Comparison of ENCODE assay signal across 1 cellular context in the genomic region with DNA sequence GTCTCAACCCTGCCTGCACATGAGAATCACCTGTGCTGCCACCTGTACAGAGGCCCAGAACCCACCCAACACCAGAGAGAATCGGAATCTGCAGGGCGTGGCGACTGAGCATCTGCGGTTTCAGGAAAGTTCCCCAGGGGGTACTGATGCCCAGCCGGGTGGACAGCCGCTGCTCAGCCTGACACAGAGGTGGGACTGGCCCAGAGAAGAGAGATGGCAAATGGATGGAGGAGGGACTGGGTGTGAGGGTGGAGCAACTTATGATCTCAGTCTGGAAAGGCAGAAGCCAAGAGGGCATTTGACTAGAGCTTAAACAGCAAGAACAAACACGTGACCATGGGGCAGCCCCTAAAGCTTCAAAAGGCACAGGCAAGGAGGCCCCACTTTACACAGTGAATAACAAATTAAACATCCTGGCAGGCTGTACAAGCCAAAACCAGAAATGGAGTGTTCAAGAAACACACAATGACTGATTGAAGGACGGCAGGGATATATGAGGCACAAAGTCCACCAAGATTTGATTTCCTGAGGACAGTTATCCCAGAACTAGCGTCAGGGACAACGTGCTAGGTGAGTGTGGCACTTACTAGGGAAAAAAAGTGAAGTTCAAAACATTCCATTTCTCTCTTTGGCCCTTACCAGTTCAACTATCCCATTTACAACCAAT.
TF ChIP-seq lines count a peak whose summit lies in the region.

No MANE protein-coding gene starts in this region.

TF ChIP-seq in HepG2, 621 proteins besides CTCF, POLR2A, EP300 and RAD21 (continued from another document and continues in another):
- TF ChIP-seq, protein P1, sequence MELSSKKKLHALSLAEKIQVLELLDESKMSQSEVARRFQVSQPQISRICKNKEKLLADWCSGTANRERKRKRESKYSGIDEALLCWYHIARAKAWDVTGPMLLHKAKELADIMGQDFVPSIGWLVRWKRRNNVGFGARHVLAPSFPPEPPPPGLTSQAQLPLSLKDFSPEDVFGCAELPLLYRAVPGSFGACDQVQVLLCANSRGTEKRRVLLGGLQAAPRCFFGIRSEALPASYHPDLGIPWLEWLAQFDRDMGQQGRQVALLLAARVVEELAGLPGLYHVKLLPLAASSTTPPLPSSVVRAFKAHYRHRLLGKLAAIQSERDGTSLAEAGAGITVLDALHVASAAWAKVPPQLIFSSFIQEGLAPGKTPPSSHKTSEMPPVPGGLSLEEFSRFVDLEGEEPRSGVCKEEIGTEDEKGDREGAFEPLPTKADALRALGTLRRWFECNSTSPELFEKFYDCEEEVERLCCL (CRISPR knock-in tag; IDR thresholded peaks at IDR 0.05; ENCODE audit: borderline replicate concordance), result no peak
- TF ChIP-seq TCF7L2 (IDR thresholded peaks at IDR 0.05; ENCODE audit: low read depth, low read length) (no peak), ZSCAN30 (CRISPR knock-in tag; IDR thresholded peaks at IDR 0.05) (no peak), SRF (IDR thresholded peaks at IDR 0.05; ENCODE audit: low read depth, low read length) (no peak), SALL1 (CRISPR knock-in tag; IDR thresholded peaks at IDR 0.05) (peak; percentile 84), ZNF207 (IDR thresholded peaks at IDR 0.05; ENCODE audit: borderline replicate concordance) (no peak), ZNF841 (CRISPR knock-in tag; IDR thresholded peaks at IDR 0.05; ENCODE audit: borderline replicate concordance) (no peak), LCORL (IDR thresholded peaks at IDR 0.05) (peak; percentile 61; the same call in 1 of the 2 replicates), LCORL (CRISPR knock-in tag; IDR thresholded peaks at IDR 0.05) (peak; percentile 67; the same call in 1 of the 2 replicates), ZNF737 (CRISPR knock-in tag; IDR thresholded peaks at IDR 0.05; ENCODE audit: borderline replicate concordance) (no peak), ADNP (CRISPR knock-in tag; IDR thresholded peaks at IDR 0.05) (no peak), DMAP1 (CRISPR knock-in tag; IDR thresholded peaks at IDR 0.05) (peak; percentile 28; the same call in 1 of the 2 replicates), ZNF652 (CRISPR knock-in tag; IDR thresholded peaks at IDR 0.05; ENCODE audit: borderline replicate concordance, low read depth) (0 out of 2 replicates have a peak, but pooled peaks have one; percentile 18), ZNF761 (CRISPR knock-in tag; conservative IDR thresholded peaks at IDR 0.05) (no peak), HMG20A (CRISPR knock-in tag; IDR thresholded peaks at IDR 0.05; ENCODE audit: borderline replicate concordance) (peak; percentile 60; the same call in 1 of the 2 replicates), ATRX (CRISPR knock-in tag; IDR thresholded peaks at IDR 0.05; ENCODE audit: borderline replicate concordance) (no peak), PHB2 (IDR thresholded peaks at IDR 0.05; ENCODE audit: partially characterized antibody) (no peak), ZNF10 (CRISPR knock-in tag; IDR thresholded peaks at IDR 0.05; ENCODE audit: borderline replicate concordance, low read depth) (no peak), ZNF839 (CRISPR knock-in tag; IDR thresholded peaks at IDR 0.05; ENCODE audit: borderline replicate concordance) (no peak), ARHGAP35 (CRISPR knock-in tag; IDR thresholded peaks at IDR 0.05; ENCODE audit: borderline replicate concordance) (no peak), PRPF4 (IDR thresholded peaks at IDR 0.05; ENCODE audit: low read depth, low read length, poor library complexity, severe bottlenecking) (no peak), SIN3A (IDR thresholded peaks at IDR 0.05; ENCODE audit: borderline replicate concordance, low read depth, low read length) (peak; percentile 60; the same call in 1 of the 2 replicates), ZFAT (CRISPR knock-in tag; conservative IDR thresholded peaks at IDR 0.05) (no peak), FLYWCH1 (CRISPR knock-in tag; IDR thresholded peaks at IDR 0.05) (no peak), MBNL3 (CRISPR knock-in tag; conservative IDR thresholded peaks at IDR 0.05) (no peak), ZNF484 (CRISPR knock-in tag; IDR thresholded peaks at IDR 0.05; ENCODE audit: borderline replicate concordance, low read depth) (no peak)
- TF ChIP-seq, protein P2, sequence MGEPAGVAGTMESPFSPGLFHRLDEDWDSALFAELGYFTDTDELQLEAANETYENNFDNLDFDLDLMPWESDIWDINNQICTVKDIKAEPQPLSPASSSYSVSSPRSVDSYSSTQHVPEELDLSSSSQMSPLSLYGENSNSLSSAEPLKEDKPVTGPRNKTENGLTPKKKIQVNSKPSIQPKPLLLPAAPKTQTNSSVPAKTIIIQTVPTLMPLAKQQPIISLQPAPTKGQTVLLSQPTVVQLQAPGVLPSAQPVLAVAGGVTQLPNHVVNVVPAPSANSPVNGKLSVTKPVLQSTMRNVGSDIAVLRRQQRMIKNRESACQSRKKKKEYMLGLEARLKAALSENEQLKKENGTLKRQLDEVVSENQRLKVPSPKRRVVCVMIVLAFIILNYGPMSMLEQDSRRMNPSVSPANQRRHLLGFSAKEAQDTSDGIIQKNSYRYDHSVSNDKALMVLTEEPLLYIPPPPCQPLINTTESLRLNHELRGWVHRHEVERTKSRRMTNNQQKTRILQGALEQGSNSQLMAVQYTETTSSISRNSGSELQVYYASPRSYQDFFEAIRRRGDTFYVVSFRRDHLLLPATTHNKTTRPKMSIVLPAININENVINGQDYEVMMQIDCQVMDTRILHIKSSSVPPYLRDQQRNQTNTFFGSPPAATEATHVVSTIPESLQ (CRISPR knock-in tag; conservative IDR thresholded peaks at IDR 0.05), result no peak
- TF ChIP-seq, protein P3, sequence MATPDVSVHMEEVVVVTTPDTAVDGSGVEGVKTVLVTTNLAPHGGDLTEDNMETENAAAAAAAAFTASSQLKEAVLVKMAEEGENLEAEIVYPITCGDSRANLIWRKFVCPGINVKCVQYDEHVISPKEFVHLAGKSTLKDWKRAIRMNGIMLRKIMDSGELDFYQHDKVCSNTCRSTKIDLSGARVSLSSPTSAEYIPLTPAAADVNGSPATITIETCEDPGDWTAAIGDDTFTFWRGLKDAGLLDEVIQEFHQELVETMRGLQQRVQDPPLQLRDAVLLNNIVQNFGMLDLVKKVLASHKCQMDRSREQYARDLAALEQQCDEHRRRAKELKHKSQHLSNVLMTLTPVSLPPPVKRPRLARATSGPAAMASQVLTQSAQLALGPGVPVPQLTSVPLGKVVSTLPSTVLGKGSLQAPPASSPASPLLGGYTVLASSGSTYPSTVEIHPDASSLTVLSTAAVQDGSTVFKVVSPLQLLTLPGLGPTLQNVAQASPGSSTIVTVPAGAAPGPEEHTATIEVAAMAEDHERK (CRISPR knock-in tag; IDR thresholded peaks at IDR 0.05; ENCODE audit: low read depth), result no peak
- TF ChIP-seq, protein P4, sequence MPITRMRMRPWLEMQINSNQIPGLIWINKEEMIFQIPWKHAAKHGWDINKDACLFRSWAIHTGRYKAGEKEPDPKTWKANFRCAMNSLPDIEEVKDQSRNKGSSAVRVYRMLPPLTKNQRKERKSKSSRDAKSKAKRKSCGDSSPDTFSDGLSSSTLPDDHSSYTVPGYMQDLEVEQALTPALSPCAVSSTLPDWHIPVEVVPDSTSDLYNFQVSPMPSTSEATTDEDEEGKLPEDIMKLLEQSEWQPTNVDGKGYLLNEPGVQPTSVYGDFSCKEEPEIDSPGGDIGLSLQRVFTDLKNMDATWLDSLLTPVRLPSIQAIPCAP (CRISPR knock-in tag; IDR thresholded peaks at IDR 0.05; ENCODE audit: low read depth), result no peak
- TF ChIP-seq, protein P5, sequence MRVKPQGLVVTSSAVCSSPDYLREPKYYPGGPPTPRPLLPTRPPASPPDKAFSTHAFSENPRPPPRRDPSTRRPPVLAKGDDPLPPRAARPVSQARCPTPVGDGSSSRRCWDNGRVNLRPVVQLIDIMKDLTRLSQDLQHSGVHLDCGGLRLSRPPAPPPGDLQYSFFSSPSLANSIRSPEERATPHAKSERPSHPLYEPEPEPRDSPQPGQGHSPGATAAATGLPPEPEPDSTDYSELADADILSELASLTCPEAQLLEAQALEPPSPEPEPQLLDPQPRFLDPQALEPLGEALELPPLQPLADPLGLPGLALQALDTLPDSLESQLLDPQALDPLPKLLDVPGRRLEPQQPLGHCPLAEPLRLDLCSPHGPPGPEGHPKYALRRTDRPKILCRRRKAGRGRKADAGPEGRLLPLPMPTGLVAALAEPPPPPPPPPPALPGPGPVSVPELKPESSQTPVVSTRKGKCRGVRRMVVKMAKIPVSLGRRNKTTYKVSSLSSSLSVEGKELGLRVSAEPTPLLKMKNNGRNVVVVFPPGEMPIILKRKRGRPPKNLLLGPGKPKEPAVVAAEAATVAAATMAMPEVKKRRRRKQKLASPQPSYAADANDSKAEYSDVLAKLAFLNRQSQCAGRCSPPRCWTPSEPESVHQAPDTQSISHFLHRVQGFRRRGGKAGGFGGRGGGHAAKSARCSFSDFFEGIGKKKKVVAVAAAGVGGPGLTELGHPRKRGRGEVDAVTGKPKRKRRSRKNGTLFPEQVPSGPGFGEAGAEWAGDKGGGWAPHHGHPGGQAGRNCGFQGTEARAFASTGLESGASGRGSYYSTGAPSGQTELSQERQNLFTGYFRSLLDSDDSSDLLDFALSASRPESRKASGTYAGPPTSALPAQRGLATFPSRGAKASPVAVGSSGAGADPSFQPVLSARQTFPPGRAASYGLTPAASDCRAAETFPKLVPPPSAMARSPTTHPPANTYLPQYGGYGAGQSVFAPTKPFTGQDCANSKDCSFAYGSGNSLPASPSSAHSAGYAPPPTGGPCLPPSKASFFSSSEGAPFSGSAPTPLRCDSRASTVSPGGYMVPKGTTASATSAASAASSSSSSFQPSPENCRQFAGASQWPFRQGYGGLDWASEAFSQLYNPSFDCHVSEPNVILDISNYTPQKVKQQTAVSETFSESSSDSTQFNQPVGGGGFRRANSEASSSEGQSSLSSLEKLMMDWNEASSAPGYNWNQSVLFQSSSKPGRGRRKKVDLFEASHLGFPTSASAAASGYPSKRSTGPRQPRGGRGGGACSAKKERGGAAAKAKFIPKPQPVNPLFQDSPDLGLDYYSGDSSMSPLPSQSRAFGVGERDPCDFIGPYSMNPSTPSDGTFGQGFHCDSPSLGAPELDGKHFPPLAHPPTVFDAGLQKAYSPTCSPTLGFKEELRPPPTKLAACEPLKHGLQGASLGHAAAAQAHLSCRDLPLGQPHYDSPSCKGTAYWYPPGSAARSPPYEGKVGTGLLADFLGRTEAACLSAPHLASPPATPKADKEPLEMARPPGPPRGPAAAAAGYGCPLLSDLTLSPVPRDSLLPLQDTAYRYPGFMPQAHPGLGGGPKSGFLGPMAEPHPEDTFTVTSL (CRISPR knock-in tag; IDR thresholded peaks at IDR 0.05; ENCODE audit: borderline replicate concordance), result peak; percentile 61; the same call in 1 of the 2 replicates
- TF ChIP-seq, protein P6, sequence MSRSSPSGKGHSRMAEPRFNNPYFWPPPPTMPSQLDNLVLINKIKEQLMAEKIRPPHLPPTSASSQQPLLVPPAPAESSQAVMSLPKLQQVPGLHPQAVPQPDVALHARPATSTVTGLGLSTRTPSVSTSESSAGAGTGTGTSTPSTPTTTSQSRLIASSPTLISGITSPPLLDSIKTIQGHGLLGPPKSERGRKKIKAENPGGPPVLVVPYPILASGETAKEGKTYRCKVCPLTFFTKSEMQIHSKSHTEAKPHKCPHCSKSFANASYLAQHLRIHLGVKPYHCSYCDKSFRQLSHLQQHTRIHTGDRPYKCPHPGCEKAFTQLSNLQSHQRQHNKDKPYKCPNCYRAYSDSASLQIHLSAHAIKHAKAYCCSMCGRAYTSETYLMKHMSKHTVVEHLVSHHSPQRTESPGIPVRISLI (CRISPR knock-in tag; IDR thresholded peaks at IDR 0.05; ENCODE audit: borderline replicate concordance), result peak; percentile 49; the same call in 1 of the 2 replicates
- TF ChIP-seq, protein P7, sequence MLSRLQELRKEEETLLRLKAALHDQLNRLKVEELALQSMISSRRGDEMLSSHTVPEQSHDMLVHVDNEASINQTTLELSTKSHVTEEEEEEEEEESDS (CRISPR knock-in tag; IDR thresholded peaks at IDR 0.05; ENCODE audit: borderline replicate concordance), result no peak
- TF ChIP-seq, protein P8, sequence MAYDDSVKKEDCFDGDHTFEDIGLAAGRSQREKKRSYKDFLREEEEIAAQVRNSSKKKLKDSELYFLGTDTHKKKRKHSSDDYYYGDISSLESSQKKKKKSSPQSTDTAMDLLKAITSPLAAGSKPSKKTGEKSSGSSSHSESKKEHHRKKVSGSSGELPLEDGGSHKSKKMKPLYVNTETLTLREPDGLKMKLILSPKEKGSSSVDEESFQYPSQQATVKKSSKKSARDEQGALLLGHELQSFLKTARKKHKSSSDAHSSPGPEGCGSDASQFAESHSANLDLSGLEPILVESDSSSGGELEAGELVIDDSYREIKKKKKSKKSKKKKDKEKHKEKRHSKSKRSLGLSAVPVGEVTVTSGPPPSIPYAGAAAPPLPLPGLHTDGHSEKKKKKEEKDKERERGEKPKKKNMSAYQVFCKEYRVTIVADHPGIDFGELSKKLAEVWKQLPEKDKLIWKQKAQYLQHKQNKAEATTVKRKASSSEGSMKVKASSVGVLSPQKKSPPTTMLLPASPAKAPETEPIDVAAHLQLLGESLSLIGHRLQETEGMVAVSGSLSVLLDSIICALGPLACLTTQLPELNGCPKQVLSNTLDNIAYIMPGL (CRISPR knock-in tag; IDR thresholded peaks at IDR 0.05; ENCODE audit: borderline replicate concordance in 1 of 2, low read depth in 1 of 2), result peak in 1 of 2 experiments; percentile 73; a peak in 1 of 4 replicates
- TF ChIP-seq, protein P9, sequence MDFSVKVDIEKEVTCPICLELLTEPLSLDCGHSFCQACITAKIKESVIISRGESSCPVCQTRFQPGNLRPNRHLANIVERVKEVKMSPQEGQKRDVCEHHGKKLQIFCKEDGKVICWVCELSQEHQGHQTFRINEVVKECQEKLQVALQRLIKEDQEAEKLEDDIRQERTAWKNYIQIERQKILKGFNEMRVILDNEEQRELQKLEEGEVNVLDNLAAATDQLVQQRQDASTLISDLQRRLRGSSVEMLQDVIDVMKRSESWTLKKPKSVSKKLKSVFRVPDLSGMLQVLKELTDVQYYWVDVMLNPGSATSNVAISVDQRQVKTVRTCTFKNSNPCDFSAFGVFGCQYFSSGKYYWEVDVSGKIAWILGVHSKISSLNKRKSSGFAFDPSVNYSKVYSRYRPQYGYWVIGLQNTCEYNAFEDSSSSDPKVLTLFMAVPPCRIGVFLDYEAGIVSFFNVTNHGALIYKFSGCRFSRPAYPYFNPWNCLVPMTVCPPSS (IDR thresholded peaks at IDR 0.05), result no peak
- TF ChIP-seq, protein P10, sequence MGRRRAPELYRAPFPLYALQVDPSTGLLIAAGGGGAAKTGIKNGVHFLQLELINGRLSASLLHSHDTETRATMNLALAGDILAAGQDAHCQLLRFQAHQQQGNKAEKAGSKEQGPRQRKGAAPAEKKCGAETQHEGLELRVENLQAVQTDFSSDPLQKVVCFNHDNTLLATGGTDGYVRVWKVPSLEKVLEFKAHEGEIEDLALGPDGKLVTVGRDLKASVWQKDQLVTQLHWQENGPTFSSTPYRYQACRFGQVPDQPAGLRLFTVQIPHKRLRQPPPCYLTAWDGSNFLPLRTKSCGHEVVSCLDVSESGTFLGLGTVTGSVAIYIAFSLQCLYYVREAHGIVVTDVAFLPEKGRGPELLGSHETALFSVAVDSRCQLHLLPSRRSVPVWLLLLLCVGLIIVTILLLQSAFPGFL (CRISPR knock-in tag; IDR thresholded peaks at IDR 0.05), result no peak
- TF ChIP-seq, protein P11, sequence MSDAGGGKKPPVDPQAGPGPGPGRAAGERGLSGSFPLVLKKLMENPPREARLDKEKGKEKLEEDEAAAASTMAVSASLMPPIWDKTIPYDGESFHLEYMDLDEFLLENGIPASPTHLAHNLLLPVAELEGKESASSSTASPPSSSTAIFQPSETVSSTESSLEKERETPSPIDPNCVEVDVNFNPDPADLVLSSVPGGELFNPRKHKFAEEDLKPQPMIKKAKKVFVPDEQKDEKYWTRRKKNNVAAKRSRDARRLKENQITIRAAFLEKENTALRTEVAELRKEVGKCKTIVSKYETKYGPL (CRISPR knock-in tag; IDR thresholded peaks at IDR 0.05), result no peak
